ENCODE assay signal across 28 cellular contexts in genomic region chr3:44948239-44948638, GRCh38.
"Had no signal": no experiment of that assay in that cellular context is flagged by ENCODE, and none has a peak within 500 bp of the region (broad histone marks: within the 10 kb centered on the region; RNA-seq: fewer than 3 reads in every experiment).

No MANE protein-coding gene starts in this region.

- H3K9me3 Mint-ChIP-seq: activated CD4-positive, alpha-beta T cell treated with anti-CD3 and anti-CD28 coated beads, Interleukin-2, amount 10 ng/mL, durations not matched to agents 24 days and 14 days; activated CD8-positive, alpha-beta T cell treated with anti-CD3 and anti-CD28 coated beads for 36 hours; activated naive CD8-positive, alpha-beta T cell treated with anti-CD3 and anti-CD28 coated beads, Interleukin-2, amount 10 ng/mL, durations not matched to agents 7 days and 5 days; activated T-cell treated with anti-CD3 and anti-CD28 coated beads, Interleukin-2, amount 50 U/mL, for 72 hours; activated T-helper 2 cell treated with anti-CD3 and anti-CD28 coated beads, Interferon-gamma antibody, Interleukin-2, Interleukin-4, amounts not matched to agents 10 μg/mL and 5 μg/mL and 100 μg/mL, durations not matched to agents 14 hours and 24 hours and 36 hours; brain had no signal

- DNase-seq: activated CD4-positive, alpha-beta T cell treated with anti-CD3 and anti-CD28 coated beads, Interleukin-2, amount 10 ng/mL, durations not matched to agents 24 days and 14 days; activated CD4-positive, alpha-beta T cell treated with anti-CD3 and anti-CD28 coated beads, Interleukin-2, amount 50 U/mL, for 4 hours; activated CD4-positive, CD25-positive, alpha-beta regulatory T cell; activated CD8-positive, alpha-beta T cell treated with anti-CD3 and anti-CD28 coated beads for 36 hours; activated naive CD4-positive, alpha-beta T cell treated with anti-CD3 and anti-CD28 coated beads, Interleukin-2, amount 50 U/mL, for 16 hours; activated naive CD8-positive, alpha-beta T cell treated with anti-CD3 and anti-CD28 coated beads, Interleukin-2, amount 10 ng/mL, durations not matched to agents 7 days and 5 days; activated T-cell treated with anti-CD3 and anti-CD28 coated beads, Interleukin-2, amount 50 U/mL, for 1 hour; activated T-cell treated with anti-CD3 and anti-CD28 coated beads, Interleukin-2, amount 50 U/mL, for 72 hours; caudate nucleus; Karpas-422; KBM-7; NCI-H1048; NCI-H1105 treated with DMSO at 0.1 percent for 48 hours; NCI-H1436; NCI-H1694; NCI-H1930; NCI-H2081 treated with DMSO at 0.1 percent for 48 hours; NCI-H226; NCI-H446 treated with DMSO at 0.1 percent for 48 hours; NCI-H524; SHP77; SJCRH30; T1000; WERI-Rb-1 had no signal

- H3K27me3 Mint-ChIP-seq: activated CD4-positive, alpha-beta T cell treated with anti-CD3 and anti-CD28 coated beads, Interleukin-2, amount 10 ng/mL, durations not matched to agents 24 days and 14 days; activated CD8-positive, alpha-beta T cell treated with anti-CD3 and anti-CD28 coated beads for 36 hours; activated naive CD8-positive, alpha-beta T cell treated with anti-CD3 and anti-CD28 coated beads, Interleukin-2, amount 10 ng/mL, durations not matched to agents 7 days and 5 days; brain had no signal

- H3K9me3 ChIP-seq: SJCRH30 had no signal

- ATAC-seq: activated CD8-positive, alpha-beta T cell treated with anti-CD3 and anti-CD28 coated beads for 36 hours; activated T-cell treated with anti-CD3 and anti-CD28 coated beads, Interleukin-2, amount 50 U/mL, for 72 hours; Panc1 had no signal

- H3K27ac ChIP-seq: SJCRH30, SK-N-MC, WERI-Rb-1 had no signal

- H3K4me3 ChIP-seq: SJCRH30, SK-N-MC had no signal

- H3K27me3 ChIP-seq: SJCRH30 had no signal

- H3K4me3 Mint-ChIP-seq: activated CD4-positive, alpha-beta T cell treated with anti-CD3 and anti-CD28 coated beads, Interleukin-2, amount 10 ng/mL, durations not matched to agents 24 days and 14 days; activated CD8-positive, alpha-beta T cell treated with anti-CD3 and anti-CD28 coated beads for 36 hours; activated naive CD8-positive, alpha-beta T cell treated with anti-CD3 and anti-CD28 coated beads, Interleukin-2, amount 10 ng/mL, durations not matched to agents 7 days and 5 days; activated T-cell treated with anti-CD3 and anti-CD28 coated beads, Interleukin-2, amount 50 U/mL, for 72 hours; brain had no signal

- H3K4me1 Mint-ChIP-seq: activated CD4-positive, alpha-beta T cell treated with anti-CD3 and anti-CD28 coated beads, Interleukin-2, amount 10 ng/mL, durations not matched to agents 24 days and 14 days had no signal

- H3K4me1 ChIP-seq: SJCRH30 had no signal

- H3K27ac Mint-ChIP-seq: activated CD4-positive, alpha-beta T cell treated with anti-CD3 and anti-CD28 coated beads, Interleukin-2, amount 10 ng/mL, durations not matched to agents 24 days and 14 days; activated CD8-positive, alpha-beta T cell treated with anti-CD3 and anti-CD28 coated beads for 36 hours; activated naive CD8-positive, alpha-beta T cell treated with anti-CD3 and anti-CD28 coated beads, Interleukin-2, amount 10 ng/mL, durations not matched to agents 7 days and 5 days; activated T-cell treated with anti-CD3 and anti-CD28 coated beads, Interleukin-2, amount 50 U/mL, for 72 hours; activated T-helper 2 cell treated with anti-CD3 and anti-CD28 coated beads, Interferon-gamma antibody, Interleukin-2, Interleukin-4, amounts not matched to agents 10 μg/mL and 5 μg/mL and 100 μg/mL, durations not matched to agents 14 hours and 24 hours and 36 hours; brain had no signal
